In genomic region chr15:70156781-70157261, GRCh38 we compare ENCODE assay signal across 12 cellular contexts. TPM values are rescaled to one million over a fixed set of nuclear protein-coding genes. Genes with fewer than 3 reads are reported as not detected.
A peak's percentile ranks its signal among the peaks of the same experiment; 100 is the strongest.
DNase-seq lines count a peak whose midpoint lies in the region; ATAC-seq and TF ChIP-seq lines count a peak whose summit lies in the region.
"Had no signal": no experiment of that assay in that cellular context is flagged by ENCODE, and none has a peak within 500 bp of the region (broad histone marks: within the 10 kb centered on the region; RNA-seq: fewer than 3 reads in every experiment).

No MANE protein-coding gene starts in this region.

- no peaks in the 10 kb centered on the region for H3K27me3 ChIP-seq in psoas muscle (ENCODE audit: insufficient read depth in 3 of 3, low read length in 2 of 3)

- peak overlapping the region; percentile 37 for H3K4me3 ChIP-seq in psoas muscle

- H3K27me3 Mint-ChIP-seq in T-helper 17 cell = peaks cover 40% of the 10 kb centered on the region

- TF ChIP-seq CTCF in psoas muscle (IDR thresholded peaks at IDR 0.05) = no peak

- H3K27ac Mint-ChIP-seq in T-helper 17 cell = no peak overlapping the region

- intact Hi-C loops in psoas muscle (cut with DNase I) = loop anchor here (1.0 to 5.0 kb wide), 2 partner anchors 55 to 57 kb away; no protein-coding TSS in a partner anchor

- H3K4me1 ChIP-seq in psoas muscle = peaks cover 47% of the 10 kb centered on the region
- H3K4me1 ChIP-seq: parathyroid adenoma had no signal

- 17 to 26% (median 19%) methylated on average over 15 of the region's 15 CpGs for WGBS in psoas muscle, 3 donors

- DNase-seq in ELR (ENCODE audit: low read depth) (peak; percentile 24), RPMI7951 (ENCODE audit: low read depth) (peak; percentile 71), globus pallidus (ENCODE audit: low spot score) (peak; percentile 28), psoas muscle (peak; percentile 79 to 89), ACHN (no peak), putamen (ENCODE audit: low spot score) (no peak), T-helper 17 cell (no peak)
- DNase-seq: activated T-cell treated with anti-CD3 and anti-CD28 coated beads for 4 hours, Calu3, T1000 had no signal

- H3K4me3 Mint-ChIP-seq in T-helper 17 cell = no peak overlapping the region

- H3K4me1 Mint-ChIP-seq in T-helper 17 cell = peaks cover 11% of the 10 kb centered on the region

- no peaks in the 10 kb centered on the region for H3K9me3 ChIP-seq in psoas muscle
- H3K9me3 ChIP-seq in T-helper 17 cell (ENCODE audit: control insufficient read depth, low read length, poor library complexity, severe bottlenecking) = no peaks in the 10 kb centered on the region

- peak overlapping the region; percentile 87 for H3K27ac ChIP-seq in psoas muscle
- H3K27ac ChIP-seq: parathyroid adenoma had no signal

- H3K36me3 Mint-ChIP-seq in T-helper 17 cell (ENCODE audit: low read depth) = no peaks in the 10 kb centered on the region

- in situ Hi-C loops in ACHN (cut with HindIII; ENCODE audit: low pct_ligation_motif_present, low pct_unique_long_range_greater_than_20kb, low sequenced_read_pairs) = no loop called here

- ATAC-seq in psoas muscle (peak; percentile 82 to 88 (median 86)), HG03196 (IDR thresholded peaks at IDR 0.05; ENCODE audit: unreplicated experiment) (no peak), T-helper 17 cell (no peak)

- no peaks in the 10 kb centered on the region for H3K36me3 ChIP-seq in psoas muscle (ENCODE audit: insufficient read depth in 1 of 2, low read depth in 1 of 2)

RNA-seq across cellular contexts. Expression of gene TLE3, which starts 59.1 kb away (rescaled TPM):
- total RNA-seq in RPMI7951 (2014; rRNA removed; shearing (Covaris generic)) = 20.4 and 24.4 TPM in 2 replicates
- total RNA-seq in psoas muscle (10 to 100 TPM; 10.8 to 59.9 (median 18.6) TPM), T-helper 17 cell (100 to 1,000 TPM; 115 to 132 TPM)
- 1 to 10 TPM; 4.3 to 9.6 (median 4.8) TPM for polyA plus RNA-seq in psoas muscle

Comparison
In these comparisons a context has a peak if more than half of its experiments do, and no peak if none do; other contexts are left out.
1. DNase-seq: peak in ELR (single experiment), RPMI7951 (single experiment), globus pallidus (single experiment) and psoas muscle (2 of 2); none in ACHN (single experiment), putamen (single experiment) and T-helper 17 cell (0 of 3).
2. ATAC-seq: peak in psoas muscle (4 of 4); none in HG03196 (single experiment) and T-helper 17 cell (single experiment).